12 cellular contexts compared by ENCODE assay signal in the genomic region with DNA sequence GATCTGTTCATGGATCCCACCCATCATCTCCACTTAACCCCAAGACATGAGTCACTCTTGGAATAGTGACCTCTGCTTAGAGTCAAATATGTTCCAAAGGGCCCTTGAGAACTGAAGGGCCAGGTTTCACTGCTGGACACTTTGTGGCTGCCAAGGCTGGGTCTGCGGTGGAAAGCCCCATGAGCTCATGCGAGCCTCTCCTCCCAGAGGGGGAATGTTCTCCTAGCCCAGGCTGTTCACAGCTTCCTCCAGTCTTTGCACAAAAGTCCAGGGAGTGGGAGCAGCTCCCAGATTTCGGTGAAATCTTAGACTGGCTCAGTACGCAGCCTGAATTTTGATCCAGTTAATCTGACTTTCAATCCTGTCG. TPM values are rescaled to one million over a fixed set of nuclear protein-coding genes. Genes with fewer than 3 reads are reported as not detected.
DNase-seq lines count a peak whose midpoint lies in the region; ATAC-seq and TF ChIP-seq lines count a peak whose summit lies in the region.
"Had no signal": no experiment of that assay in that cellular context is flagged by ENCODE, and none has a peak within 500 bp of the region (broad histone marks: within the 10 kb centered on the region; RNA-seq: fewer than 3 reads in every experiment).

No MANE protein-coding gene starts in this region.

- no peak for TF ChIP-seq POLR2A in breast epithelium (IDR thresholded peaks at IDR 0.05)

- peak overlapping the region; percentile 59 to 89 (median 61) for H3K4me3 ChIP-seq in breast epithelium
- H3K4me3 ChIP-seq in iPS-18c (ENCODE audit: insufficient read depth, low read depth, low read length) = peak overlapping the region; percentile 50

- H3K27ac ChIP-seq in breast epithelium = peak overlapping the region; percentile 25 to 88

- no peaks in the 10 kb centered on the region for H3K27me3 ChIP-seq in breast epithelium

- TF ChIP-seq CTCF in breast epithelium (IDR thresholded peaks at IDR 0.05) = no peak

- H3K4me1 ChIP-seq in breast epithelium = peaks cover 0 to 6% of the 10 kb centered on the region in 2 donors

- ATAC-seq in sciatic nerve (peak; percentile 94), HG02970 (IDR thresholded peaks at IDR 0.05; ENCODE audit: low FRiP score, unreplicated experiment) (no peak)
- ATAC-seq: CD8-positive, alpha-beta T cell; T-cell had no signal

- H3K9me3 ChIP-seq in breast epithelium = no peaks in the 10 kb centered on the region
- H3K9me3 ChIP-seq in iPS-18c (ENCODE audit: control insufficient read depth, insufficient read depth, low read length) = no peaks in the 10 kb centered on the region

- intact Hi-C loops in breast epithelium (cut with DNase I; ENCODE audit: low total_unique reads) (no loop called here), sciatic nerve (cut with DNase I) (no loop called here)

- DNase-seq in GM03348 (ENCODE audit: low spot score) (peak; percentile 22), breast epithelium (ENCODE audit: low spot score in 2 of 2) (no peak), sciatic nerve (ENCODE audit: low spot score) (peak; percentile 75), HCEC 1CT (no peak), NCI-H524 treated with DMSO at 0.1 percent for 48 hours (lab: John Stamatoyannopoulos, UW) (no peak)
- DNase-seq in activated CD4-positive, alpha-beta T cell treated with anti-CD3 and anti-CD28 coated beads for 1 hour = no peak
- DNase-seq: activated CD8-positive, alpha-beta memory T cell treated with anti-CD3 and anti-CD28 coated beads, Interleukin-2, amount 50 U/mL, for 48 hours; CD8-positive, alpha-beta T cell; GOT3; T-cell had no signal

- H3K36me3 ChIP-seq in breast epithelium = no peaks in the 10 kb centered on the region

RNA-seq across cellular contexts. Expression of gene DCLK1, which starts 0.7 kb away (rescaled TPM):
- total RNA-seq in breast epithelium (100 to 1,000 TPM in 1 of 3 donors, 10 to 100 TPM in 2; 21.2 to 158 (median 28.2) TPM), sciatic nerve (55.5 TPM)
- total RNA-seq: CD8-positive, alpha-beta T cell had no signal

Comparison
In these comparisons a context has a peak if more than half of its experiments do, and no peak if none do; other contexts are left out.
1. DNase-seq: peak in GM03348 (single experiment) and sciatic nerve (single experiment); none in breast epithelium (0 of 2), HCEC 1CT (single experiment), activated CD4-positive, alpha-beta T cell treated with anti-CD3 and anti-CD28 coated beads for 1 hour (single experiment) and NCI-H524 treated with DMSO at 0.1 percent for 48 hours (single experiment).